Comparison of ENCODE assay signal across 1 cellular context in the genomic region with DNA sequence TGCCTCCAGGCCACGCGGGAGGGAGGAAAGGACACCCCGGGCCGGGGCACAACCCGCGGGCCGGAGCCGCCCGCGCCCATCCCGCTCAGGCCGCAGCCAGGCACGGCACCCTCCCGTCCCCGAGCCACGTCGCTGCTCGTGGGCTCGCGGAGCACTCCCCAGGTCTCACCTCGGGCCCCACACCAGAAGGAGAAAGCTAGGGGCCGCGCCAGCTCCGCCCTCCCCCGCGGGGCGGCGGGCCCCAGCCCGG.
A peak's percentile ranks its signal among the peaks of the same experiment; 100 is the strongest.
TF ChIP-seq lines count a peak whose summit lies in the region.

No MANE protein-coding gene starts in this region.

TF ChIP-seq in HepG2, 621 proteins besides CTCF, POLR2A, EP300 and RAD21 (continued from another document and continues in another):
- TF ChIP-seq, protein P1, sequence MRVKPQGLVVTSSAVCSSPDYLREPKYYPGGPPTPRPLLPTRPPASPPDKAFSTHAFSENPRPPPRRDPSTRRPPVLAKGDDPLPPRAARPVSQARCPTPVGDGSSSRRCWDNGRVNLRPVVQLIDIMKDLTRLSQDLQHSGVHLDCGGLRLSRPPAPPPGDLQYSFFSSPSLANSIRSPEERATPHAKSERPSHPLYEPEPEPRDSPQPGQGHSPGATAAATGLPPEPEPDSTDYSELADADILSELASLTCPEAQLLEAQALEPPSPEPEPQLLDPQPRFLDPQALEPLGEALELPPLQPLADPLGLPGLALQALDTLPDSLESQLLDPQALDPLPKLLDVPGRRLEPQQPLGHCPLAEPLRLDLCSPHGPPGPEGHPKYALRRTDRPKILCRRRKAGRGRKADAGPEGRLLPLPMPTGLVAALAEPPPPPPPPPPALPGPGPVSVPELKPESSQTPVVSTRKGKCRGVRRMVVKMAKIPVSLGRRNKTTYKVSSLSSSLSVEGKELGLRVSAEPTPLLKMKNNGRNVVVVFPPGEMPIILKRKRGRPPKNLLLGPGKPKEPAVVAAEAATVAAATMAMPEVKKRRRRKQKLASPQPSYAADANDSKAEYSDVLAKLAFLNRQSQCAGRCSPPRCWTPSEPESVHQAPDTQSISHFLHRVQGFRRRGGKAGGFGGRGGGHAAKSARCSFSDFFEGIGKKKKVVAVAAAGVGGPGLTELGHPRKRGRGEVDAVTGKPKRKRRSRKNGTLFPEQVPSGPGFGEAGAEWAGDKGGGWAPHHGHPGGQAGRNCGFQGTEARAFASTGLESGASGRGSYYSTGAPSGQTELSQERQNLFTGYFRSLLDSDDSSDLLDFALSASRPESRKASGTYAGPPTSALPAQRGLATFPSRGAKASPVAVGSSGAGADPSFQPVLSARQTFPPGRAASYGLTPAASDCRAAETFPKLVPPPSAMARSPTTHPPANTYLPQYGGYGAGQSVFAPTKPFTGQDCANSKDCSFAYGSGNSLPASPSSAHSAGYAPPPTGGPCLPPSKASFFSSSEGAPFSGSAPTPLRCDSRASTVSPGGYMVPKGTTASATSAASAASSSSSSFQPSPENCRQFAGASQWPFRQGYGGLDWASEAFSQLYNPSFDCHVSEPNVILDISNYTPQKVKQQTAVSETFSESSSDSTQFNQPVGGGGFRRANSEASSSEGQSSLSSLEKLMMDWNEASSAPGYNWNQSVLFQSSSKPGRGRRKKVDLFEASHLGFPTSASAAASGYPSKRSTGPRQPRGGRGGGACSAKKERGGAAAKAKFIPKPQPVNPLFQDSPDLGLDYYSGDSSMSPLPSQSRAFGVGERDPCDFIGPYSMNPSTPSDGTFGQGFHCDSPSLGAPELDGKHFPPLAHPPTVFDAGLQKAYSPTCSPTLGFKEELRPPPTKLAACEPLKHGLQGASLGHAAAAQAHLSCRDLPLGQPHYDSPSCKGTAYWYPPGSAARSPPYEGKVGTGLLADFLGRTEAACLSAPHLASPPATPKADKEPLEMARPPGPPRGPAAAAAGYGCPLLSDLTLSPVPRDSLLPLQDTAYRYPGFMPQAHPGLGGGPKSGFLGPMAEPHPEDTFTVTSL (CRISPR knock-in tag; IDR thresholded peaks at IDR 0.05; ENCODE audit: borderline replicate concordance) = no peak; the same call in 1 of the 2 replicates
- TF ChIP-seq CAMTA2 (CRISPR knock-in tag; IDR thresholded peaks at IDR 0.05; ENCODE audit: borderline replicate concordance) = peak; percentile 97
- peak; percentile 10; the same call in 1 of the 2 replicates for TF ChIP-seq SIN3B (IDR thresholded peaks at IDR 0.05; ENCODE audit: low read length)
- TF ChIP-seq, protein P2, sequence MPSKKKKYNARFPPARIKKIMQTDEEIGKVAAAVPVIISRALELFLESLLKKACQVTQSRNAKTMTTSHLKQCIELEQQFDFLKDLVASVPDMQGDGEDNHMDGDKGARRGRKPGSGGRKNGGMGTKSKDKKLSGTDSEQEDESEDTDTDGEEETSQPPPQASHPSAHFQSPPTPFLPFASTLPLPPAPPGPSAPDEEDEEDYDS (CRISPR knock-in tag; IDR thresholded peaks at IDR 0.05) = peak; percentile 44; the same call in 1 of the 2 replicates
- 0 out of 2 replicates have a peak, but pooled peaks have one; percentile 95 for TF ChIP-seq PAX8 (CRISPR knock-in tag; IDR thresholded peaks at IDR 0.05; ENCODE audit: borderline replicate concordance)
- TF ChIP-seq, protein P3, sequence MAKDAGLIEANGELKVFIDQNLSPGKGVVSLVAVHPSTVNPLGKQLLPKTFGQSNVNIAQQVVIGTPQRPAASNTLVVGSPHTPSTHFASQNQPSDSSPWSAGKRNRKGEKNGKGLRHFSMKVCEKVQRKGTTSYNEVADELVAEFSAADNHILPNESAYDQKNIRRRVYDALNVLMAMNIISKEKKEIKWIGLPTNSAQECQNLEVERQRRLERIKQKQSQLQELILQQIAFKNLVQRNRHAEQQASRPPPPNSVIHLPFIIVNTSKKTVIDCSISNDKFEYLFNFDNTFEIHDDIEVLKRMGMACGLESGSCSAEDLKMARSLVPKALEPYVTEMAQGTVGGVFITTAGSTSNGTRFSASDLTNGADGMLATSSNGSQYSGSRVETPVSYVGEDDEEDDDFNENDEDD (CRISPR knock-in tag; IDR thresholded peaks at IDR 0.05; ENCODE audit: borderline replicate concordance) = no peak
- TF ChIP-seq SALL2 (CRISPR knock-in tag; IDR thresholded peaks at IDR 0.05) = no peak; the same call in 1 of the 2 replicates
- TF ChIP-seq KLF12 (CRISPR knock-in tag; IDR thresholded peaks at IDR 0.05; ENCODE audit: borderline replicate concordance) = peak; percentile 78; the same call in 1 of the 2 replicates
- TF ChIP-seq ZNF260 (CRISPR knock-in tag; IDR thresholded peaks at IDR 0.05; ENCODE audit: borderline replicate concordance, low read depth) = no peak
- TF ChIP-seq MYC (CRISPR knock-in tag; IDR thresholded peaks at IDR 0.05; ENCODE audit: borderline replicate concordance) = peak; percentile 93
- peak; percentile 79; the same call in 1 of the 2 replicates for TF ChIP-seq ZNF724P (CRISPR knock-in tag; IDR thresholded peaks at IDR 0.05; ENCODE audit: borderline replicate concordance)
- no peak for TF ChIP-seq FOSL2 (CRISPR knock-in tag; IDR thresholded peaks at IDR 0.05)
- peak; percentile 89; the same call in 1 of the 2 replicates for TF ChIP-seq ZNF790 (CRISPR knock-in tag; IDR thresholded peaks at IDR 0.05; ENCODE audit: borderline replicate concordance)
- TF ChIP-seq, protein P4, sequence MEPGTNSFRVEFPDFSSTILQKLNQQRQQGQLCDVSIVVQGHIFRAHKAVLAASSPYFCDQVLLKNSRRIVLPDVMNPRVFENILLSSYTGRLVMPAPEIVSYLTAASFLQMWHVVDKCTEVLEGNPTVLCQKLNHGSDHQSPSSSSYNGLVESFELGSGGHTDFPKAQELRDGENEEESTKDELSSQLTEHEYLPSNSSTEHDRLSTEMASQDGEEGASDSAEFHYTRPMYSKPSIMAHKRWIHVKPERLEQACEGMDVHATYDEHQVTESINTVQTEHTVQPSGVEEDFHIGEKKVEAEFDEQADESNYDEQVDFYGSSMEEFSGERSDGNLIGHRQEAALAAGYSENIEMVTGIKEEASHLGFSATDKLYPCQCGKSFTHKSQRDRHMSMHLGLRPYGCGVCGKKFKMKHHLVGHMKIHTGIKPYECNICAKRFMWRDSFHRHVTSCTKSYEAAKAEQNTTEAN (CRISPR knock-in tag; conservative IDR thresholded peaks at IDR 0.05) = peak; percentile 72; the same call in 1 of the 2 replicates
- peak; percentile 63; the same call in 1 of the 2 replicates for TF ChIP-seq SATB2 (CRISPR knock-in tag; IDR thresholded peaks at IDR 0.05)
- peak; percentile 98; the same call in 1 of the 2 replicates for TF ChIP-seq ZFP82 (CRISPR knock-in tag; IDR thresholded peaks at IDR 0.05; ENCODE audit: borderline replicate concordance)
- TF ChIP-seq, protein P5, sequence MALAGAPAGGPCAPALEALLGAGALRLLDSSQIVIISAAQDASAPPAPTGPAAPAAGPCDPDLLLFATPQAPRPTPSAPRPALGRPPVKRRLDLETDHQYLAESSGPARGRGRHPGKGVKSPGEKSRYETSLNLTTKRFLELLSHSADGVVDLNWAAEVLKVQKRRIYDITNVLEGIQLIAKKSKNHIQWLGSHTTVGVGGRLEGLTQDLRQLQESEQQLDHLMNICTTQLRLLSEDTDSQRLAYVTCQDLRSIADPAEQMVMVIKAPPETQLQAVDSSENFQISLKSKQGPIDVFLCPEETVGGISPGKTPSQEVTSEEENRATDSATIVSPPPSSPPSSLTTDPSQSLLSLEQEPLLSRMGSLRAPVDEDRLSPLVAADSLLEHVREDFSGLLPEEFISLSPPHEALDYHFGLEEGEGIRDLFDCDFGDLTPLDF (CRISPR knock-in tag; IDR thresholded peaks at IDR 0.05) = 0 out of 2 replicates have a peak, but pooled peaks have one; percentile 81
- TF ChIP-seq HOXD1 (CRISPR knock-in tag; IDR thresholded peaks at IDR 0.05) = peak; percentile 86; the same call in 1 of the 2 replicates
- peak; percentile 90; the same call in 1 of the 2 replicates for TF ChIP-seq ZNF546 (CRISPR knock-in tag; conservative IDR thresholded peaks at IDR 0.05)
- peak; percentile 14 for TF ChIP-seq HNRNPLL (IDR thresholded peaks at IDR 0.05; ENCODE audit: low read depth, low read length, poor library complexity, severe bottlenecking)
- TF ChIP-seq ZNF616 (CRISPR knock-in tag; IDR thresholded peaks at IDR 0.05; ENCODE audit: low read depth) = no peak
- TF ChIP-seq ZFP37 (CRISPR knock-in tag; IDR thresholded peaks at IDR 0.05; ENCODE audit: borderline replicate concordance) = no peak
- no peak for TF ChIP-seq IRF2 (CRISPR knock-in tag; IDR thresholded peaks at IDR 0.05)
- no peak for TF ChIP-seq GATAD1 (CRISPR knock-in tag; IDR thresholded peaks at IDR 0.05)
- TF ChIP-seq, protein P6, sequence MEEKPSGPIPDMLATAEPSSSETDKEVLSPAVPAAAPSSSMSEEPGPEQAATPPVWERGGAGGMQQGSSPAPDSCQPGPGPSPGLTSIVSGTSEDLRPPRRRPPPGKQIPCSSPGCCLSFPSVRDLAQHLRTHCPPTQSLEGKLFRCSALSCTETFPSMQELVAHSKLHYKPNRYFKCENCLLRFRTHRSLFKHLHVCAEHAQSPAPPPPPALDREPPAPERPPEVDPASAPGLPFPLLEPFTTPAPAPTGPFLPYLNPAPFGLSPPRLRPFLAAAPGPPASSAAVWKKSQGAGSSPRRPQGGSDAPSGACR (CRISPR knock-in tag; IDR thresholded peaks at IDR 0.05) = 0 out of 2 replicates have a peak, but pooled peaks have one; percentile 20
- TF ChIP-seq, protein P7, sequence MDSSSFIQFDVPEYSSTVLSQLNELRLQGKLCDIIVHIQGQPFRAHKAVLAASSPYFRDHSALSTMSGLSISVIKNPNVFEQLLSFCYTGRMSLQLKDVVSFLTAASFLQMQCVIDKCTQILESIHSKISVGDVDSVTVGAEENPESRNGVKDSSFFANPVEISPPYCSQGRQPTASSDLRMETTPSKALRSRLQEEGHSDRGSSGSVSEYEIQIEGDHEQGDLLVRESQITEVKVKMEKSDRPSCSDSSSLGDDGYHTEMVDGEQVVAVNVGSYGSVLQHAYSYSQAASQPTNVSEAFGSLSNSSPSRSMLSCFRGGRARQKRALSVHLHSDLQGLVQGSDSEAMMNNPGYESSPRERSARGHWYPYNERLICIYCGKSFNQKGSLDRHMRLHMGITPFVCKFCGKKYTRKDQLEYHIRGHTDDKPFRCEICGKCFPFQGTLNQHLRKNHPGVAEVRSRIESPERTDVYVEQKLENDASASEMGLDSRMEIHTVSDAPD (CRISPR knock-in tag; IDR thresholded peaks at IDR 0.05) = no peak
- TF ChIP-seq ZBTB3 (CRISPR knock-in tag; IDR thresholded peaks at IDR 0.05; ENCODE audit: borderline replicate concordance, low read depth) = 0 out of 2 replicates have a peak, but pooled peaks have one; percentile 68
- TF ChIP-seq, protein P8, sequence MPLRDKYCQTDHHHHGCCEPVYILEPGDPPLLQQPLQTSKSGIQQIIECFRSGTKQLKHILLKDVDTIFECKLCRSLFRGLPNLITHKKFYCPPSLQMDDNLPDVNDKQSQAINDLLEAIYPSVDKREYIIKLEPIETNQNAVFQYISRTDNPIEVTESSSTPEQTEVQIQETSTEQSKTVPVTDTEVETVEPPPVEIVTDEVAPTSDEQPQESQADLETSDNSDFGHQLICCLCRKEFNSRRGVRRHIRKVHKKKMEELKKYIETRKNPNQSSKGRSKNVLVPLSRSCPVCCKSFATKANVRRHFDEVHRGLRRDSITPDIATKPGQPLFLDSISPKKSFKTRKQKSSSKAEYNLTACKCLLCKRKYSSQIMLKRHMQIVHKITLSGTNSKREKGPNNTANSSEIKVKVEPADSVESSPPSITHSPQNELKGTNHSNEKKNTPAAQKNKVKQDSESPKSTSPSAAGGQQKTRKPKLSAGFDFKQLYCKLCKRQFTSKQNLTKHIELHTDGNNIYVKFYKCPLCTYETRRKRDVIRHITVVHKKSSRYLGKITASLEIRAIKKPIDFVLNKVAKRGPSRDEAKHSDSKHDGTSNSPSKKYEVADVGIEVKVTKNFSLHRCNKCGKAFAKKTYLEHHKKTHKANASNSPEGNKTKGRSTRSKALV (CRISPR knock-in tag; IDR thresholded peaks at IDR 0.05) = peak; percentile 62; the same call in 1 of the 2 replicates
- TF ChIP-seq YY1 (IDR thresholded peaks at IDR 0.05; ENCODE audit: insufficient read depth, insufficient replicate concordance, low read depth, low read length) = no peak
- 0 out of 2 replicates have a peak, but pooled peaks have one; percentile 79 for TF ChIP-seq ZNF333 (CRISPR knock-in tag; IDR thresholded peaks at IDR 0.05; ENCODE audit: borderline replicate concordance)
- no peak for TF ChIP-seq NBN (conservative IDR thresholded peaks at IDR 0.05)
- peak; percentile 57; the same call in 1 of the 2 replicates for TF ChIP-seq ZFYVE20 (CRISPR knock-in tag; IDR thresholded peaks at IDR 0.05; ENCODE audit: borderline replicate concordance, low read depth)
- no peak for TF ChIP-seq ZNF672 (CRISPR knock-in tag; IDR thresholded peaks at IDR 0.05)
- TF ChIP-seq ARHGAP35 (CRISPR knock-in tag; IDR thresholded peaks at IDR 0.05; ENCODE audit: borderline replicate concordance) = no peak
- no peak for TF ChIP-seq ZNF264 (CRISPR knock-in tag; IDR thresholded peaks at IDR 0.05)
- TF ChIP-seq ZNF282 (IDR thresholded peaks at IDR 0.05; ENCODE audit: partially characterized antibody) = no peak
- TF ChIP-seq, protein P9, sequence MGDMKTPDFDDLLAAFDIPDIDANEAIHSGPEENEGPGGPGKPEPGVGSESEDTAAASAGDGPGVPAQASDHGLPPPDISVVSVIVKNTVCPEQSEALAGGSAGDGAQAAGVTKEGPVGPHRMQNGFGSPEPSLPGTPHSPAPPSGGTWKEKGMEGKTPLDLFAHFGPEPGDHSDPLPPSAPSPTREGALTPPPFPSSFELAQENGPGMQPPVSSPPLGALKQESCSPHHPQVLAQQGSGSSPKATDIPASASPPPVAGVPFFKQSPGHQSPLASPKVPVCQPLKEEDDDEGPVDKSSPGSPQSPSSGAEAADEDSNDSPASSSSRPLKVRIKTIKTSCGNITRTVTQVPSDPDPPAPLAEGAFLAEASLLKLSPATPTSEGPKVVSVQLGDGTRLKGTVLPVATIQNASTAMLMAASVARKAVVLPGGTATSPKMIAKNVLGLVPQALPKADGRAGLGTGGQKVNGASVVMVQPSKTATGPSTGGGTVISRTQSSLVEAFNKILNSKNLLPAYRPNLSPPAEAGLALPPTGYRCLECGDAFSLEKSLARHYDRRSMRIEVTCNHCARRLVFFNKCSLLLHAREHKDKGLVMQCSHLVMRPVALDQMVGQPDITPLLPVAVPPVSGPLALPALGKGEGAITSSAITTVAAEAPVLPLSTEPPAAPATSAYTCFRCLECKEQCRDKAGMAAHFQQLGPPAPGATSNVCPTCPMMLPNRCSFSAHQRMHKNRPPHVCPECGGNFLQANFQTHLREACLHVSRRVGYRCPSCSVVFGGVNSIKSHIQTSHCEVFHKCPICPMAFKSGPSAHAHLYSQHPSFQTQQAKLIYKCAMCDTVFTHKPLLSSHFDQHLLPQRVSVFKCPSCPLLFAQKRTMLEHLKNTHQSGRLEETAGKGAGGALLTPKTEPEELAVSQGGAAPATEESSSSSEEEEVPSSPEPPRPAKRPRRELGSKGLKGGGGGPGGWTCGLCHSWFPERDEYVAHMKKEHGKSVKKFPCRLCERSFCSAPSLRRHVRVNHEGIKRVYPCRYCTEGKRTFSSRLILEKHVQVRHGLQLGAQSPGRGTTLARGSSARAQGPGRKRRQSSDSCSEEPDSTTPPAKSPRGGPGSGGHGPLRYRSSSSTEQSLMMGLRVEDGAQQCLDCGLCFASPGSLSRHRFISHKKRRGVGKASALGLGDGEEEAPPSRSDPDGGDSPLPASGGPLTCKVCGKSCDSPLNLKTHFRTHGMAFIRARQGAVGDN (CRISPR knock-in tag; IDR thresholded peaks at IDR 0.05) = peak; percentile 91; the same call in 1 of the 2 replicates
